24 cellular contexts compared by ENCODE assay signal in the genomic region with DNA sequence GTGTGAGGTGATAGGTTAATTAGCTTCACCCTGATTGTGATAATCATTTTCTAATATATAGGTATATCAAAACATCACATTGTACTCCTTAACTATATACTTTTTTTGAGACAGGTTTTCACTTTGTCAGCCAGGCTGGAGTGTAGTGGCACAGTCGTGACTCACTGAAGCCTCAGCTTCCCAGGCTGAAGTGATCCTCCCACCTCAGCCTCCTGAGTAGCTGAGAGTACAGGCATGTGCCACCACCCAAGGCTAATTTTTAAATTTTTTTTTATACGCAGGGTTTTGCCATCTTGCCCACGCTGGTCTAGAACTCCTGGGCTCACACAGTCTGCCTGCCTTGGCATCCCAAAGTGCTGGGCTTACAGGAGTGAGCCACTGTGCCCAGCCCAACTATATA.
"Had no signal": no experiment of that assay in that cellular context is flagged by ENCODE, and none has a peak within 500 bp of the region (broad histone marks: within the 10 kb centered on the region; RNA-seq: fewer than 3 reads in every experiment).

No MANE protein-coding gene starts in this region.

- H3K27ac ChIP-seq: colonic mucosa, epithelial cell of prostate, gastrocnemius medialis, neutrophil, prostate gland, right atrium auricular region, stomach, thoracic aorta, tibial nerve, upper lobe of right lung had no signal

- H3K36me3 Mint-ChIP-seq: natural killer cell; stimulated activated effector memory CD8-positive, alpha-beta T cell treated with anti-CD3 and anti-CD28 coated beads, Interleukin-12 subunit alpha, Interleukin-12 subunit beta, amount 100 ng/mL, for 72 hours had no signal

- H3K36me3 ChIP-seq: colonic mucosa, gastrocnemius medialis, neutrophil, prostate gland, right atrium auricular region, stomach, thoracic aorta, tibial nerve, upper lobe of right lung, uterus had no signal

- H3K27ac Mint-ChIP-seq: dendritic cell treated with granulocyte-macrophage colony-stimulating factor and Interleukin-4, amounts not matched to agents 40 ng/mL and 50 ng/mL, for 4 days; endodermal cell; natural killer cell; stimulated activated effector memory CD8-positive, alpha-beta T cell treated with anti-CD3 and anti-CD28 coated beads, Interleukin-12 subunit alpha, Interleukin-12 subunit beta, amount 100 ng/mL, for 72 hours had no signal

- H3K4me1 ChIP-seq: colonic mucosa, gastrocnemius medialis, prostate gland, upper lobe of right lung, uterus had no signal

- H3K4me3 ChIP-seq: colonic mucosa, gastrocnemius medialis, lung, prostate gland, right atrium auricular region, stomach, thoracic aorta, tibial nerve, upper lobe of right lung, uterus had no signal

- H3K27me3 Mint-ChIP-seq: dendritic cell treated with granulocyte-macrophage colony-stimulating factor and Interleukin-4, amounts not matched to agents 40 ng/mL and 50 ng/mL, for 4 days had no signal

- H3K4me1 Mint-ChIP-seq: natural killer cell; stimulated activated effector memory CD8-positive, alpha-beta T cell treated with anti-CD3 and anti-CD28 coated beads, Interleukin-12 subunit alpha, Interleukin-12 subunit beta, amount 100 ng/mL, for 72 hours had no signal

- H3K9me3 Mint-ChIP-seq: dendritic cell treated with granulocyte-macrophage colony-stimulating factor and Interleukin-4, amounts not matched to agents 40 ng/mL and 50 ng/mL, for 4 days; natural killer cell; stimulated activated effector memory CD8-positive, alpha-beta T cell treated with anti-CD3 and anti-CD28 coated beads, Interleukin-12 subunit alpha, Interleukin-12 subunit beta, amount 100 ng/mL, for 72 hours had no signal

- H3K4me3 Mint-ChIP-seq: dendritic cell treated with granulocyte-macrophage colony-stimulating factor and Interleukin-4, amounts not matched to agents 40 ng/mL and 50 ng/mL, for 4 days; endodermal cell; natural killer cell; stimulated activated effector memory CD8-positive, alpha-beta T cell treated with anti-CD3 and anti-CD28 coated beads, Interleukin-12 subunit alpha, Interleukin-12 subunit beta, amount 100 ng/mL, for 72 hours had no signal

- DNase-seq: colonic mucosa; effector CD8-positive, alpha-beta T cell; endodermal cell; foreskin fibroblast; head of caudate nucleus; kidney; mesenchymal stem cell; natural killer cell; stimulated activated CD4-positive, alpha-beta T cell treated with anti-CD3 and anti-CD28 coated beads, Interleukin-2, amount 100 ng/mL, for 24 hours; stimulated activated CD4-positive, alpha-beta T cell treated with anti-CD3 and anti-CD28 coated beads, Interleukin-4, amount 100 ng/mL, for 24 hours; stimulated activated naive CD4-positive, alpha-beta T cell treated with Interleukin-2 at 50 U/mL for 16 hours; stomach; upper lobe of right lung; uterus had no signal

- H3K9me3 ChIP-seq: colonic mucosa, gastrocnemius medialis, neutrophil, prostate gland, right atrium auricular region, stomach, thoracic aorta, tibial nerve, upper lobe of right lung, uterus had no signal

- FAIRE-seq: kidney had no signal

- H3K27me3 ChIP-seq: colonic mucosa, gastrocnemius medialis, neutrophil, right atrium auricular region, stomach, tibial nerve, upper lobe of right lung, uterus had no signal
